Comparison of ENCODE assay signal across 18 cellular contexts in the genomic region with DNA sequence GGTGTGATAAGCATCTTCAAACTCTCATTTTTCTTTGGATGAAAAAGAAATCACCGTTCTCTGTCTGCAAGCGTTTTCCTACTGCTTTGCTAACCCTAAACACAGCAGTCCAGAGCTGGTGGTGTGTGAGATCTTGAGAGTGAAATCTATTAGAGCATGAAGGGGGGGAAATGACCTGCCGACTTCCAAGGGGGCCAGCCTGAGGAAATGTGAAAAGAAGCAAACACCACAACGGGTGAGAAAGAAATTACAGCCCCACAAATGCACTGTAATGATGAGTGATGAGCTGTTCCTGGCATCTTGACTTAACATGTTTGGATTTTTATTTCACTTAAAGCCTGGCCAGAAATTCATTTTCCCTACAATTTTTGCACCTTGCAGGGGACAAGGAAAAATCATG.
DNase-seq lines count a peak whose midpoint lies in the region; TF ChIP-seq lines count a peak whose summit lies in the region.
"Had no signal": no experiment of that assay in that cellular context is flagged by ENCODE, and none has a peak within 500 bp of the region (broad histone marks: within the 10 kb centered on the region; RNA-seq: fewer than 3 reads in every experiment).

No MANE protein-coding gene starts in this region.

- H3K4me3 Mint-ChIP-seq in brain (peak overlapping the region in 1 of 5 experiments; percentile 7), neural crest cell (no peak overlapping the region), MCF 10A (ENCODE audit: unreplicated experiment) (no peak overlapping the region)
- no peak overlapping the region for H3K4me3 Mint-ChIP-seq in activated naive CD4-positive, alpha-beta T cell treated with anti-CD3 and anti-CD28 coated beads for 36 hours
- H3K4me3 Mint-ChIP-seq: CD8-positive, alpha-beta memory T cell had no signal

- POLR2A ChIA-PET in MCF 10A (lab: Yijun Ruan, JAX) = no interaction called here

- H3K4me1 Mint-ChIP-seq in brain (peaks cover 20% of the 10 kb centered on the region), neural crest cell (peaks cover 26% of the 10 kb centered on the region), MCF 10A (ENCODE audit: insufficient read depth, unreplicated experiment) (peaks cover 5% of the 10 kb centered on the region)
- no peaks in the 10 kb centered on the region for H3K4me1 Mint-ChIP-seq in activated naive CD4-positive, alpha-beta T cell treated with anti-CD3 and anti-CD28 coated beads for 36 hours (ENCODE audit: low read depth)
- H3K4me1 Mint-ChIP-seq: CD8-positive, alpha-beta memory T cell had no signal

- BruUV-seq in MCF 10A (replicated peaks; lab: Mats Ljungman, UMichigan) = no TSS peak

- peaks cover 3% of the 10 kb centered on the region for H3K27me3 Mint-ChIP-seq in brain
- H3K27me3 Mint-ChIP-seq in neural crest cell (ENCODE audit: low read depth) = no peaks in the 10 kb centered on the region
- H3K27me3 Mint-ChIP-seq in activated naive CD4-positive, alpha-beta T cell treated with anti-CD3 and anti-CD28 coated beads for 36 hours (ENCODE audit: low read depth) = peaks cover 5% of the 10 kb centered on the region
- no peaks in the 10 kb centered on the region for H3K27me3 Mint-ChIP-seq in MCF 10A (ENCODE audit: insufficient read depth, unreplicated experiment)
- H3K27me3 Mint-ChIP-seq: CD8-positive, alpha-beta memory T cell had no signal

- H3K27ac Mint-ChIP-seq in brain (peak overlapping the region; percentile 5 to 89 (median 68)), neural crest cell (ENCODE audit: unreplicated experiment) (peak overlapping the region; percentile 64), MCF 10A (ENCODE audit: low read depth, unreplicated experiment) (no peak overlapping the region)
- no peak overlapping the region for H3K27ac Mint-ChIP-seq in activated naive CD4-positive, alpha-beta T cell treated with anti-CD3 and anti-CD28 coated beads for 36 hours

- H3K36me3 Mint-ChIP-seq in brain (peaks cover 22% of the 10 kb centered on the region), neural crest cell (ENCODE audit: low read depth) (peaks cover 3% of the 10 kb centered on the region), MCF 10A (ENCODE audit: insufficient read depth, unreplicated experiment) (no peaks in the 10 kb centered on the region)
- H3K36me3 Mint-ChIP-seq in activated naive CD4-positive, alpha-beta T cell treated with anti-CD3 and anti-CD28 coated beads for 36 hours (ENCODE audit: low read depth) = no peaks in the 10 kb centered on the region

- H3K9me3 Mint-ChIP-seq in brain (no peaks in the 10 kb centered on the region), neural crest cell (no peaks in the 10 kb centered on the region), MCF 10A (ENCODE audit: unreplicated experiment) (no peaks in the 10 kb centered on the region)
- no peaks in the 10 kb centered on the region for H3K9me3 Mint-ChIP-seq in activated naive CD4-positive, alpha-beta T cell treated with anti-CD3 and anti-CD28 coated beads for 36 hours
- H3K9me3 Mint-ChIP-seq: CD8-positive, alpha-beta memory T cell had no signal

- intact Hi-C loops in activated naive CD4-positive, alpha-beta T cell treated with anti-CD3 and anti-CD28 coated beads for 36 hours (cut with micrococcal nuclease) = no loop called here
- intact Hi-C loops in MCF 10A (cut with micrococcal nuclease) = no loop called here

- DNase-seq in kidney tubule cell (ENCODE audit: low spot score) (peak; percentile 23), neural crest cell (ENCODE audit: low read depth, low spot score) (no peak), MCF 10A (ENCODE audit: unreplicated experiment) (no peak), NCI-H2029 (lab: John Stamatoyannopoulos, UW) (no peak), medulla oblongata (ENCODE audit: extremely low spot score) (no peak)
- DNase-seq in activated naive CD4-positive, alpha-beta T cell treated with anti-CD3 and anti-CD28 coated beads for 36 hours = no peak
- DNase-seq: CD8-positive, alpha-beta memory T cell; DMS79 treated with DMSO at 0.1 percent for 48 hours; GF-D8; Karpas-422; NCI-H1092 treated with DMSO at 0.1 percent for 48 hours; NCI-H1436; NCI-H187; NCI-H2107; NCI-H446 treated with DMSO at 0.1 percent for 48 hours; NCI-H526; SHP77 had no signal

- no peak for TF ChIP-seq CTCF in brain (conservative IDR thresholded peaks at IDR 0.05)
- TF ChIP-seq CTCF in neural crest cell (conservative IDR thresholded peaks at IDR 0.05) = no peak
- TF ChIP-seq CTCF in MCF 10A (IDR thresholded peaks at IDR 0.05; ENCODE audit: unreplicated experiment) = no peak

- CTCF ChIA-PET in activated naive CD4-positive, alpha-beta T cell treated with anti-CD3 and anti-CD28 coated beads for 36 hours (lab: Charles Lee) = no interaction called here
- CTCF ChIA-PET in MCF 10A (lab: Yijun Ruan, JAX) = interaction anchor here (0.7 kb wide), 1 partner anchor 30 kb away, joined by 3 read pairs; no protein-coding TSS in a partner anchor

Comparison
In these comparisons a context has a peak if more than half of its experiments do, and no peak if none do; other contexts are left out.
1. H3K27ac Mint-ChIP-seq: peak in brain (5 of 5) and neural crest cell (single experiment); none in activated naive CD4-positive, alpha-beta T cell treated with anti-CD3 and anti-CD28 coated beads for 36 hours (single experiment) and MCF 10A (single experiment).